ENCODE assay signal across 10 cellular contexts in genomic region chr16:67001159-67001486, GRCh38. TPM values are rescaled to one million over a fixed set of nuclear protein-coding genes. Genes with fewer than 3 reads are reported as not detected.
DNase-seq lines count a peak whose midpoint lies in the region; ATAC-seq and TF ChIP-seq lines count a peak whose summit lies in the region.
"Had no signal": no experiment of that assay in that cellular context is flagged by ENCODE, and none has a peak within 500 bp of the region (broad histone marks: within the 10 kb centered on the region; RNA-seq: fewer than 3 reads in every experiment).

No MANE protein-coding gene starts in this region.

- H3K79me1 ChIP-seq in mesenchymal stem cell (replicated peaks; ENCODE audit: low read length, poor library complexity, severe bottlenecking): no peaks in the 10 kb centered on the region

- H2AK5ac ChIP-seq in mesenchymal stem cell (ENCODE audit: low read length, severe bottlenecking): no peak overlapping the region

- intact Hi-C loops in Right ventricle myocardium superior (cut with DNase I): no loop called here
- intact Hi-C loops in breast epithelium (cut with DNase I; ENCODE audit: low total_unique reads): no loop called here
- intact Hi-C loops in upper lobe of right lung (cut with DNase I): no loop called here

- H3K4ac ChIP-seq in mesenchymal stem cell (ENCODE audit: low read depth in 1 of 2, low read length in 2 of 2): no peak overlapping the region

- no peak for TF ChIP-seq POLR2A in breast epithelium (IDR thresholded peaks at IDR 0.05)

- H2BK15ac ChIP-seq in mesenchymal stem cell (ENCODE audit: low read depth, poor library complexity, severe bottlenecking): no peak overlapping the region

- H3K9ac ChIP-seq in mesenchymal stem cell (ENCODE audit: low read length): no peak overlapping the region

- TF ChIP-seq CTCF in cardiac muscle cell (IDR thresholded peaks at IDR 0.05; ENCODE audit: low read depth, low read length): no peak
- no peak for TF ChIP-seq CTCF in breast epithelium (IDR thresholded peaks at IDR 0.05)
- no peak for TF ChIP-seq CTCF in upper lobe of right lung (IDR thresholded peaks at IDR 0.05)

- H3K14ac ChIP-seq in mesenchymal stem cell (ENCODE audit: low read length in 2 of 2): peak overlapping the region in 1 of 2 experiments; percentile 68

- H3K27ac ChIP-seq in cardiac muscle cell (no peak overlapping the region), breast epithelium (peak overlapping the region in 1 of 2 donors; percentile 54), mesenchymal stem cell (ENCODE audit: low read length, poor library complexity, severe bottlenecking) (no peak overlapping the region), upper lobe of right lung (no peak overlapping the region)

- peaks cover 41% of the 10 kb centered on the region for H3K27me3 ChIP-seq in cardiac muscle cell
- no peaks in the 10 kb centered on the region for H3K27me3 ChIP-seq in breast epithelium
- peaks cover 24 to 28% of the 10 kb centered on the region in 2 experiments for H3K27me3 ChIP-seq in mesenchymal stem cell (ENCODE audit: control insufficient read depth in 1 of 2, insufficient read depth in 1 of 2, low read length in 2 of 2)
- H3K27me3 ChIP-seq in upper lobe of right lung: no peaks in the 10 kb centered on the region

- no peak overlapping the region for H2BK5ac ChIP-seq in mesenchymal stem cell (ENCODE audit: low read depth, low read length, poor library complexity, severe bottlenecking)

- H2BK12ac ChIP-seq in mesenchymal stem cell (ENCODE audit: low read length in 2 of 2): no peak overlapping the region

- H4K8ac ChIP-seq in mesenchymal stem cell (ENCODE audit: low read length): no peak overlapping the region

- H3K9me3 ChIP-seq in cardiac muscle cell (ENCODE audit: low read depth): no peaks in the 10 kb centered on the region
- H3K9me3 ChIP-seq in breast epithelium: no peaks in the 10 kb centered on the region
- H3K9me3 ChIP-seq in mesenchymal stem cell (ENCODE audit: control insufficient read depth, low read length): no peaks in the 10 kb centered on the region
- H3K9me3 ChIP-seq in upper lobe of right lung: no peaks in the 10 kb centered on the region

- H3K4me2 ChIP-seq in mesenchymal stem cell (ENCODE audit: low read length, poor library complexity, severe bottlenecking): peak overlapping the region; percentile 69

- DNase-seq in cardiac muscle cell (ENCODE audit: low read depth in 1 of 2, low spot score in 1 of 2) (no peak), Right ventricle myocardium superior (no peak), breast epithelium (ENCODE audit: low spot score in 2 of 2) (no peak), mesenchymal stem cell (no peak), upper lobe of right lung (no peak), RPMI8226 (no peak), epidermal melanocyte (ENCODE audit: insufficient read length, low spot score) (no peak)

- H3K4me3 ChIP-seq in cardiac muscle cell: peak overlapping the region; percentile 49
- peak overlapping the region; percentile 39 to 67 (median 62) for H3K4me3 ChIP-seq in breast epithelium
- H3K4me3 ChIP-seq in mesenchymal stem cell (ENCODE audit: insufficient read depth in 1 of 2, low read depth in 1 of 2, low read length in 2 of 2): peak overlapping the region; percentile 30 to 53
- peak overlapping the region; percentile 65 for H3K4me3 ChIP-seq in upper lobe of right lung

- no peak for ATAC-seq in Right ventricle myocardium superior (ENCODE audit: poor library complexity)
- no peak for ATAC-seq in upper lobe of right lung
- no peak for ATAC-seq in HG03108 (IDR thresholded peaks at IDR 0.05; ENCODE audit: unreplicated experiment)
- ATAC-seq: HepG2 had no signal

- H4K91ac ChIP-seq in mesenchymal stem cell (ENCODE audit: low read length): no peak overlapping the region

- peak overlapping the region in 1 of 2 experiments; percentile 18 for H3K23ac ChIP-seq in mesenchymal stem cell (ENCODE audit: low read length in 2 of 2)

- H3K36me3 ChIP-seq in cardiac muscle cell: no peaks in the 10 kb centered on the region
- H3K36me3 ChIP-seq in breast epithelium: no peaks in the 10 kb centered on the region
- H3K36me3 ChIP-seq in mesenchymal stem cell (ENCODE audit: control insufficient read depth in 1 of 2, insufficient read depth in 2 of 2, low read depth in 1 of 2, low read length in 2 of 2): no peaks in the 10 kb centered on the region
- H3K36me3 ChIP-seq in upper lobe of right lung: peaks cover 3% of the 10 kb centered on the region

- H2AFZ ChIP-seq in mesenchymal stem cell (ENCODE audit: low read depth, low read length): peak overlapping the region; percentile 74

- WGBS in mesenchymal stem cell: 27% methylated on average over 22 of the region's 23 CpGs

- no peak overlapping the region for H2BK120ac ChIP-seq in mesenchymal stem cell (ENCODE audit: low read depth, low read length)

- H3K4me1 ChIP-seq in cardiac muscle cell (ENCODE audit: low read depth) (peaks cover 8% of the 10 kb centered on the region), breast epithelium (peaks cover 0 to 3% of the 10 kb centered on the region in 2 donors), mesenchymal stem cell (ENCODE audit: control insufficient read depth, insufficient read depth, low read depth, low read length) (peaks cover 20% of the 10 kb centered on the region), upper lobe of right lung (peaks cover 16% of the 10 kb centered on the region)

- peak overlapping the region in 1 of 2 experiments; percentile 46 for H3K18ac ChIP-seq in mesenchymal stem cell (ENCODE audit: low read depth in 1 of 2, low read length in 2 of 2)

RNA-seq across cellular contexts. Expression of gene CES4A, which starts 12.7 kb away (rescaled TPM):
- total RNA-seq in cardiac muscle cell (12.4 and 15.7 TPM in 2 replicates), Right ventricle myocardium superior (6.2 TPM), breast epithelium (10 to 100 TPM in 2 of 3 donors, 1 to 10 TPM in 1; 9.0 to 19.6 (median 11.1) TPM), upper lobe of right lung (13.3 TPM)
- polyA plus RNA-seq in cardiac muscle cell: 14.7 and 19.9 TPM in 2 replicates
- 4.4 TPM for polyA plus RNA-seq in mesenchymal stem cell (2013, experiment 1 of 2)
- polyA plus RNA-seq in mesenchymal stem cell (2013, experiment 2 of 2): 3.9 TPM

RNA-seq across cellular contexts. Expression of gene CBFB, which starts 27.8 kb away (rescaled TPM):
- total RNA-seq in cardiac muscle cell (94.8 and 197 TPM in 2 replicates), Right ventricle myocardium superior (23.1 TPM), breast epithelium (10 to 100 TPM; 48.5 to 69.1 (median 52.3) TPM), upper lobe of right lung (63.0 TPM)
- 66.3 and 78.5 TPM in 2 replicates for polyA plus RNA-seq in cardiac muscle cell
- 37.0 TPM for polyA plus RNA-seq in mesenchymal stem cell (2013, experiment 1 of 2)
- polyA plus RNA-seq in mesenchymal stem cell (2013, experiment 2 of 2): 40.1 TPM

RNA-seq across cellular contexts. Expression of gene CES3, which starts 40.1 kb away (rescaled TPM):
- total RNA-seq in cardiac muscle cell (6.2 and 12.8 TPM in 2 replicates), Right ventricle myocardium superior (2.0 TPM), breast epithelium (1 to 10 TPM in 2 of 3 donors, under 1 TPM in 1; 0.29 to 5.9 (median 2.1) TPM), upper lobe of right lung (3.4 TPM)
- polyA plus RNA-seq in cardiac muscle cell: 4.7 and 6.4 TPM in 2 replicates
- polyA plus RNA-seq in mesenchymal stem cell (2013, experiment 1 of 2): 0.07 TPM
- polyA plus RNA-seq in mesenchymal stem cell (2013, experiment 2 of 2): 0.01 TPM
- total RNA-seq: RPMI7951 had no signal
